25 cellular contexts compared by ENCODE assay signal in the genomic region with DNA sequence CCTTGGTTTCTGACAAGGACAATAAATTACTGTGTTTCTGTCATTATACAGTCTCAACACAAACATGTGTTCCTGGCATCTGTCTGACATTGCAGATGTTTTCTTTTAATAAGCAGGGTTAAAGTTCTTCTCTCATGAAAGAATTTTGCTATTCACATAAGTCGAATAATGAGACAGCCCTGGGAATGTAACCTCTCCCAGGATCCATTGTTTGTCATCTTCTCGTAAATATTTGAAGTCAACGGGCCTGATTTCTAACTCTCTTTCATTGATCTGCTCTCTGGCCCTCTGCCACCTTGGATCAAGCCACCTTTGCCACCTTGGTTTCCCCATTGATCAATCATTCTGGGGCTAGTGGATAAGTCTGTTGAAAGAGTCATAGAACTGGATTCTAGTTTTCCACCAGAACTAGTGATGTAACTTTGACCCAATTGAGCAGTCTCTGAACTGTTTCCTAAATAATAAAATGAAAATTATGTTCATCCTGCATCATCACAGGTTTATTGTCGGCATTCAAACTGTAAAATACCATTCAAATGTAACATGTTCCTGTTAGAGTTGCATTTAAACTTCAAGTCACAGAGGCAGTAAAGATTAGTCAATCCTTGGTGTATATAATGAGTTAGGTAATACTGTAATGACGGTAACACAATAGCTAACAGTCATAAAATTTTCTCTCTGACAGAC. TPM values are rescaled to one million over a fixed set of nuclear protein-coding genes. Genes with fewer than 3 reads are reported as not detected.
A peak's percentile ranks its signal among the peaks of the same experiment; 100 is the strongest.
DNase-seq lines count a peak whose midpoint lies in the region; ATAC-seq and TF ChIP-seq lines count a peak whose summit lies in the region.
"Had no signal": no experiment of that assay in that cellular context is flagged by ENCODE, and none has a peak within 500 bp of the region (broad histone marks: within the 10 kb centered on the region; RNA-seq: fewer than 3 reads in every experiment).

No MANE protein-coding gene starts in this region.

- H3K36me3 ChIP-seq in mucosa of rectum (ENCODE audit: control insufficient read depth in 2 of 2, insufficient read depth in 2 of 2, low read length in 2 of 2) (no peaks in the 10 kb centered on the region), right atrium auricular region (no peaks in the 10 kb centered on the region)
- H3K36me3 ChIP-seq: brain microvascular endothelial cell, MG63, neural progenitor cell, tibial artery had no signal

- TF ChIP-seq CTCF in right atrium auricular region (IDR thresholded peaks at IDR 0.05), result no peak

- H3K4me1 ChIP-seq in mucosa of rectum (ENCODE audit: control insufficient read depth in 2 of 2, insufficient read depth in 2 of 2, low read length in 2 of 2), result peaks cover 15 to 27% of the 10 kb centered on the region in 2 donors
- no peaks in the 10 kb centered on the region for H3K4me1 ChIP-seq in right atrium auricular region
- H3K4me1 ChIP-seq: neural progenitor cell, tibial artery had no signal

- peak overlapping the region in 1 of 2 donors; percentile 47 for H3K9ac ChIP-seq in mucosa of rectum (ENCODE audit: low read depth in 1 of 2, low read length in 2 of 2)
- H3K9ac ChIP-seq: neural progenitor cell had no signal

- H3K4me3 ChIP-seq in mucosa of rectum (ENCODE audit: low read length in 2 of 2) (no peak overlapping the region), right atrium auricular region (no peak overlapping the region)
- H3K4me3 ChIP-seq: dorsolateral prefrontal cortex, MG63, neural progenitor cell, tibial artery had no signal

- H3K27me3 ChIP-seq in mucosa of rectum (ENCODE audit: control insufficient read depth in 2 of 2, insufficient read depth in 2 of 2, low read length in 2 of 2), result no peaks in the 10 kb centered on the region
- H3K27me3 ChIP-seq in right atrium auricular region, result no peaks in the 10 kb centered on the region
- H3K27me3 ChIP-seq: brain microvascular endothelial cell, dorsolateral prefrontal cortex, MG63, neural progenitor cell, tibial artery had no signal

- H3K27ac ChIP-seq in mucosa of rectum (ENCODE audit: low read depth in 2 of 2, low read length in 2 of 2) (peak overlapping the region; percentile 74 to 78), right atrium auricular region (no peak overlapping the region)
- H3K27ac ChIP-seq: brain microvascular endothelial cell, neural progenitor cell, tibial artery had no signal

- DNase-seq in AML-193 (lab: John Stamatoyannopoulos, UW) (peak; percentile 22 to 35), NCI-H460 (ENCODE audit: extremely low read depth, low read depth) (peak; percentile 70), fibroblast of gingiva (ENCODE audit: low read depth) (peak; percentile 8), medulla oblongata (ENCODE audit: extremely low spot score) (no peak), right atrium auricular region (ENCODE audit: low spot score) (no peak), putamen (ENCODE audit: low spot score) (no peak)
- DNase-seq: activated CD4-positive, alpha-beta T cell treated with anti-CD3 and anti-CD28 coated beads for 1 hour; activated naive CD8-positive, alpha-beta T cell treated with anti-CD3 and anti-CD28 coated beads, Interleukin-2, amount 50 U/mL, for 24 hours; brain microvascular endothelial cell; CD4-positive, alpha-beta memory T cell; DMS79; dorsolateral prefrontal cortex; immature natural killer cell; mesendoderm; MG63; NCI-H1930; NCI-H510A; stimulated activated naive CD4-positive, alpha-beta T cell; T1000; tibial artery had no signal

- no peak for ATAC-seq in GM21526 (IDR thresholded peaks at IDR 0.05; ENCODE audit: low FRiP score, unreplicated experiment)
- ATAC-seq: activated naive CD8-positive, alpha-beta T cell treated with anti-CD3 and anti-CD28 coated beads, Interleukin-2, amount 50 U/mL, for 24 hours; activated T-helper 17 cell treated with anti-CD3 and anti-CD28 coated beads, Interleukin-2, amount 50 U/mL, for 72 hours; Panc1 had no signal

- H3K9me3 ChIP-seq in mucosa of rectum (ENCODE audit: control insufficient read depth in 2 of 2, low read length in 2 of 2) (no peaks in the 10 kb centered on the region), right atrium auricular region (no peaks in the 10 kb centered on the region)
- H3K9me3 ChIP-seq: MG63, tibial artery had no signal

RNA-seq across cellular contexts. Expression of gene CAST, which starts 12.8 kb away (rescaled TPM):
- total RNA-seq in NCI-H460 (2014; rRNA removed; shearing (Covaris generic)), result 295 and 302 TPM in 2 replicates
- polyA plus RNA-seq in NCI-H460 (2014; cell fraction: nucleus; rRNA removed), result 137 and 173 TPM in 2 replicates
- 100 to 1,000 TPM; 439 to 631 TPM for total RNA-seq in right atrium auricular region

Comparison
In these comparisons a context has a peak if more than half of its experiments do, and no peak if none do; other contexts are left out.
1. DNase-seq: peak in AML-193 (2 of 2), NCI-H460 (single experiment) and fibroblast of gingiva (single experiment); none in medulla oblongata (single experiment), right atrium auricular region (single experiment) and putamen (single experiment).
2. H3K27ac ChIP-seq: peak in mucosa of rectum (2 of 2); none in right atrium auricular region (0 of 2).